8 cellular contexts compared by ENCODE assay signal in genomic region chr19:48637449-48637947, GRCh38. TPM values are rescaled to one million over a fixed set of nuclear protein-coding genes. Genes with fewer than 3 reads are reported as not detected.
DNase-seq lines count a peak whose midpoint lies in the region; ATAC-seq and TF ChIP-seq lines count a peak whose summit lies in the region.

No MANE protein-coding gene starts in this region.

- H3K27ac Mint-ChIP-seq in activated T-cell treated with anti-CD3 and anti-CD28 coated beads, Interleukin-2, amount 50 U/mL, for 24 hours, result peak overlapping the region; percentile 98

- no peak for TF ChIP-seq CTCF in PC-3 (conservative IDR thresholded peaks at IDR 0.05; ENCODE audit: low read depth, low read length)
- TF ChIP-seq CTCF in epithelial cell of proximal tubule (conservative IDR thresholded peaks at IDR 0.05; ENCODE audit: low read depth, low read length), result no peak

- no peaks in the 10 kb centered on the region for H4K20me1 ChIP-seq in PC-3 (ENCODE audit: low read length)

- no peaks in the 10 kb centered on the region for H3K36me3 ChIP-seq in PC-3 (ENCODE audit: low read depth, low read length)
- peaks cover 3% of the 10 kb centered on the region for H3K36me3 ChIP-seq in mucosa of stomach (ENCODE audit: control insufficient read depth, insufficient read depth, low read length)

- H3K9ac ChIP-seq in PC-3 (ENCODE audit: low read length) (peak overlapping the region; percentile 67), mucosa of stomach (ENCODE audit: low read length) (peak overlapping the region; percentile 92)

- POLR2A ChIA-PET in PC-3 (lab: Charles Lee; ENCODE audit: unreplicated experiment), result interaction anchor here (0.6 kb wide), 1 partner anchor 150 kb away, joined by 20 read pairs; no protein-coding TSS in a partner anchor

- no peaks in the 10 kb centered on the region for H3K9me3 Mint-ChIP-seq in activated T-cell treated with anti-CD3 and anti-CD28 coated beads, Interleukin-2, amount 50 U/mL, for 24 hours

- peak overlapping the region; percentile 94 for H2AFZ ChIP-seq in PC-3 (ENCODE audit: low read length)

- peak overlapping the region; percentile 82 for H3K4me3 Mint-ChIP-seq in activated T-cell treated with anti-CD3 and anti-CD28 coated beads, Interleukin-2, amount 50 U/mL, for 24 hours

- H3K4me3 ChIP-seq in PC-3 (ENCODE audit: low read length) (peak overlapping the region; percentile 80), epithelial cell of proximal tubule (ENCODE audit: low read depth, low read length) (peak overlapping the region; percentile 79), mucosa of stomach (ENCODE audit: low read length) (peak overlapping the region; percentile 85)

- peak overlapping the region; percentile 67 for H3K27ac ChIP-seq in PC-3 (ENCODE audit: low read length)

- no peaks in the 10 kb centered on the region for H3K9me2 ChIP-seq in PC-3 (replicated peaks; ENCODE audit: low read length)

- no TSS peak for BruUV-seq in PC-3 (replicated peaks; lab: Mats Ljungman, UMichigan)

- no peaks in the 10 kb centered on the region for H3K79me2 ChIP-seq in PC-3 (ENCODE audit: low read length)

- DNase-seq in DMS153 (lab: John Stamatoyannopoulos, UW), result peak; percentile 99
- peak; percentile 99 for DNase-seq in KBM-7
- DNase-seq in PC-3, result peak; percentile 96
- peak; percentile 99 for DNase-seq in activated T-cell treated with anti-CD3 and anti-CD28 coated beads, Interleukin-2, amount 50 U/mL, for 24 hours
- DNase-seq in epithelial cell of proximal tubule (ENCODE audit: low read depth), result peak; percentile 83
- DNase-seq in stimulated activated CD8-positive, alpha-beta memory T cell treated with anti-CD3 and anti-CD28 coated beads, Interleukin-4, amount 100 ng/mL, for 48 hours, result peak; percentile 99

- H3K4me2 ChIP-seq in PC-3 (ENCODE audit: low read length), result peak overlapping the region; percentile 96

- H3K4me1 Mint-ChIP-seq in activated T-cell treated with anti-CD3 and anti-CD28 coated beads, Interleukin-2, amount 50 U/mL, for 24 hours (ENCODE audit: low read depth), result peaks cover 64% of the 10 kb centered on the region

- H3K9me3 ChIP-seq in PC-3 (ENCODE audit: low read length), result no peaks in the 10 kb centered on the region
- H3K9me3 ChIP-seq in mucosa of stomach (ENCODE audit: control insufficient read depth, low read length), result no peaks in the 10 kb centered on the region

- H3K4me1 ChIP-seq in PC-3 (ENCODE audit: insufficient read depth, low read length) (peaks cover 24% of the 10 kb centered on the region), mucosa of stomach (ENCODE audit: control insufficient read depth, insufficient read depth, low read length) (peaks cover 44% of the 10 kb centered on the region)

- CTCF ChIA-PET in PC-3 (lab: Charles Lee), result interaction anchor here (0.7 kb wide), 2 partner anchors 8 to 52 kb away, joined by 3 to 5 read pairs; partner anchors contain the start of gene CA11

- H3K27me3 ChIP-seq in PC-3 (ENCODE audit: low read length) (no peaks in the 10 kb centered on the region), mucosa of stomach (ENCODE audit: control insufficient read depth, insufficient read depth, low read length) (no peaks in the 10 kb centered on the region)

- H3K36me3 Mint-ChIP-seq in activated T-cell treated with anti-CD3 and anti-CD28 coated beads, Interleukin-2, amount 50 U/mL, for 24 hours (ENCODE audit: low read depth), result peaks cover 3% of the 10 kb centered on the region

- peaks cover 3% of the 10 kb centered on the region for H3F3A ChIP-seq in PC-3 (ENCODE audit: low read length, unreplicated experiment)

- no peaks in the 10 kb centered on the region for H3K27me3 Mint-ChIP-seq in activated T-cell treated with anti-CD3 and anti-CD28 coated beads, Interleukin-2, amount 50 U/mL, for 24 hours

- intact Hi-C loops in PC-3 (cut with micrococcal nuclease), result loop anchor here (1.0 kb wide), 1 partner anchor 18 kb away; the partner anchor contains the start of genes RPL18 and SPHK2

- in situ Hi-C loops in KBM-7 (cut with MboI; ENCODE audit: low pct_unique_long_range_greater_than_20kb, low sequenced_read_pairs), result no loop called here

- ATAC-seq in GM21723 (IDR thresholded peaks at IDR 0.05; ENCODE audit: unreplicated experiment), result peak; percentile 62
- peak; percentile 71 for ATAC-seq in PC-3

RNA-seq across cellular contexts. Expression of gene DBP, which starts 0.3 kb away (rescaled TPM):
- total RNA-seq in PC-3 (2014; rRNA removed) (9.0 and 12.2 TPM in 2 replicates), epithelial cell of proximal tubule (1.3 and 5.9 TPM in 2 replicates)

RNA-seq across cellular contexts. Expression of gene CA11, which starts 8.5 kb away (rescaled TPM):
- total RNA-seq in PC-3 (2014; rRNA removed) (0.63 and 4.1 TPM in 2 replicates), epithelial cell of proximal tubule (0.22 and 6.6 TPM in 2 replicates)

RNA-seq across cellular contexts. Expression of gene SPHK2, which starts 18.2 kb away (rescaled TPM):
- 8.5 and 8.6 TPM in 2 replicates for total RNA-seq in PC-3 (2014; rRNA removed)
- 13.0 and 14.5 TPM in 2 replicates for total RNA-seq in epithelial cell of proximal tubule

RNA-seq across cellular contexts. Expression of gene RPL18, which starts 18.5 kb away (rescaled TPM):
- total RNA-seq in PC-3 (2014; rRNA removed) (1,237 and 1,503 TPM in 2 replicates), epithelial cell of proximal tubule (2,819 and 2,927 TPM in 2 replicates)

RNA-seq across cellular contexts. Expression of gene FAM83E, which starts 22.6 kb away (rescaled TPM):
- total RNA-seq in PC-3 (2014; rRNA removed) (4.6 and 4.7 TPM in 2 replicates), epithelial cell of proximal tubule (0.14 and 0.40 TPM in 2 replicates)

Comparison
In these comparisons a context has a peak if more than half of its experiments do, and no peak if none do; other contexts are left out.
1. Peak in every context shown above with its lines: DNase-seq, ATAC-seq, H3K4me3 ChIP-seq and H3K27ac ChIP-seq.